Comparison of ENCODE assay signal across 23 cellular contexts in genomic region chr7:157616426-157616825, GRCh38.
"Had no signal": no experiment of that assay in that cellular context is flagged by ENCODE, and none has a peak within 500 bp of the region (broad histone marks: within the 10 kb centered on the region; RNA-seq: fewer than 3 reads in every experiment).

No MANE protein-coding gene starts in this region.

- H3K9me3 ChIP-seq: body of pancreas, lower lobe of right lung, prostate gland, thoracic aorta, upper lobe of right lung had no signal

- H3K4me1 ChIP-seq: body of pancreas, lower lobe of right lung, prostate gland had no signal

- H3K4me3 ChIP-seq: body of pancreas, dorsolateral prefrontal cortex, lower lobe of right lung, prostate gland, smooth muscle cell, thoracic aorta, upper lobe of right lung had no signal

- H3K9me3 Mint-ChIP-seq: activated B cell treated with CpG ODN at 0.5 μM for 24 hours; activated CD4-positive, alpha-beta T cell treated with anti-CD3 and anti-CD28 coated beads, Interleukin-2, amount 10 ng/mL, durations not matched to agents 24 days and 14 days; activated naive CD4-positive, alpha-beta T cell treated with anti-CD3 and anti-CD28 coated beads, Interleukin-2, amount 10 ng/mL, durations not matched to agents 7 days and 5 days; mesothelial cell of epicardium; stimulated activated naive CD8-positive, alpha-beta T cell treated with anti-CD3 and anti-CD28 coated beads, Interleukin-15, amount 100 ng/mL, for 72 hours had no signal

- H3K27ac Mint-ChIP-seq: activated B cell treated with CpG ODN at 0.5 μM for 24 hours; activated CD4-positive, alpha-beta T cell treated with anti-CD3 and anti-CD28 coated beads, Interleukin-2, amount 10 ng/mL, durations not matched to agents 24 days and 14 days; activated naive CD4-positive, alpha-beta T cell treated with anti-CD3 and anti-CD28 coated beads, Interleukin-2, amount 10 ng/mL, durations not matched to agents 7 days and 5 days; mesothelial cell of epicardium; stimulated activated naive CD8-positive, alpha-beta T cell treated with anti-CD3 and anti-CD28 coated beads, Interleukin-15, amount 100 ng/mL, for 72 hours had no signal

- H3K27ac ChIP-seq: body of pancreas, epithelial cell of prostate, lower lobe of right lung, prostate gland, thoracic aorta, upper lobe of right lung had no signal

- H3K4me3 Mint-ChIP-seq: activated B cell treated with CpG ODN at 0.5 μM for 24 hours; activated CD4-positive, alpha-beta T cell treated with anti-CD3 and anti-CD28 coated beads, Interleukin-2, amount 10 ng/mL, durations not matched to agents 24 days and 14 days; activated naive CD4-positive, alpha-beta T cell treated with anti-CD3 and anti-CD28 coated beads, Interleukin-2, amount 10 ng/mL, durations not matched to agents 7 days and 5 days; mesothelial cell of epicardium; stimulated activated naive CD8-positive, alpha-beta T cell treated with anti-CD3 and anti-CD28 coated beads, Interleukin-15, amount 100 ng/mL, for 72 hours had no signal

- H3K4me2 ChIP-seq: smooth muscle cell had no signal

- DNase-seq: activated B cell treated with CpG ODN at 0.5 μM for 24 hours; activated CD4-positive, alpha-beta T cell treated with anti-CD3 and anti-CD28 coated beads, Interleukin-2, amount 10 ng/mL, durations not matched to agents 24 days and 14 days; activated CD8-positive, alpha-beta memory T cell treated with anti-CD3 and anti-CD28 coated beads for 24 hours; activated CD8-positive, alpha-beta memory T cell treated with anti-CD3 and anti-CD28 coated beads, Interleukin-2, amount 50 U/mL, for 48 hours; activated effector memory CD4-positive, alpha-beta T cell treated with Interleukin-2 at 50 U/mL for 16 hours; activated naive CD4-positive, alpha-beta T cell treated with anti-CD3 and anti-CD28 coated beads, Interleukin-2, amount 10 ng/mL, durations not matched to agents 7 days and 5 days; activated T-cell treated with anti-CD3 and anti-CD28 coated beads, Interleukin-2, amount 50 U/mL, for 48 hours; body of pancreas; foreskin melanocyte; glutamatergic neuron; left colon; lower lobe of right lung; stimulated activated CD4-positive, alpha-beta T cell treated with anti-CD3 and anti-CD28 coated beads, Interleukin-4, amount 100 ng/mL, for 1 hour; stimulated activated naive CD8-positive, alpha-beta T cell treated with anti-CD3 and anti-CD28 coated beads, Interleukin-15, amount 100 ng/mL, for 72 hours; T-helper 1 cell; T-helper 9 cell; upper lobe of right lung had no signal

- H3K4me1 Mint-ChIP-seq: mesothelial cell of epicardium had no signal

- H3K27me3 Mint-ChIP-seq: activated B cell treated with CpG ODN at 0.5 μM for 24 hours had no signal

- H3K27me3 ChIP-seq: body of pancreas, dorsolateral prefrontal cortex had no signal

- H3K36me3 Mint-ChIP-seq: mesothelial cell of epicardium had no signal

- H3K36me3 ChIP-seq: lower lobe of right lung, prostate gland, thoracic aorta, upper lobe of right lung had no signal

- ATAC-seq: body of pancreas; left colon; lower lobe of right lung; stimulated activated naive CD8-positive, alpha-beta T cell treated with anti-CD3 and anti-CD28 coated beads, Interleukin-15, amount 100 ng/mL, for 72 hours; upper lobe of right lung had no signal
